10 cellular contexts compared by ENCODE assay signal in genomic region chr7:112056409-112056808, GRCh38.
A peak's percentile ranks its signal among the peaks of the same experiment; 100 is the strongest.
DNase-seq lines count a peak whose midpoint lies in the region; ATAC-seq and TF ChIP-seq lines count a peak whose summit lies in the region.
"Had no signal": no experiment of that assay in that cellular context is flagged by ENCODE, and none has a peak within 500 bp of the region (broad histone marks: within the 10 kb centered on the region; RNA-seq: fewer than 3 reads in every experiment).

No MANE protein-coding gene starts in this region.

- no peak overlapping the region for H2AK9ac ChIP-seq in IMR-90 (replicated peaks; ENCODE audit: low read depth, low read length, poor library complexity)

- H3K27ac ChIP-seq in IMR-90 (ENCODE audit: insufficient read depth, low read length) = no peak overlapping the region
- no peak overlapping the region for H3K27ac ChIP-seq in dorsolateral prefrontal cortex

- peaks cover 6% of the 10 kb centered on the region for H3K4me1 ChIP-seq in IMR-90 (ENCODE audit: control insufficient read depth, insufficient read depth, low read length)

- peaks cover 5 to 12% of the 10 kb centered on the region in 2 experiments for H3K79me1 ChIP-seq in IMR-90 (ENCODE audit: low read depth in 1 of 2, low read length in 2 of 2)

- no peak overlapping the region for H3K4ac ChIP-seq in IMR-90 (ENCODE audit: low read depth, low read length)

- no peak overlapping the region for H3K18ac ChIP-seq in IMR-90 (ENCODE audit: low read depth, low read length)

- TF ChIP-seq CTCF in IMR-90 (conservative IDR thresholded peaks at IDR 0.05; ENCODE audit: low read depth, low read length) (no peak), fibroblast of mammary gland (conservative IDR thresholded peaks at IDR 0.05; ENCODE audit: control insufficient read depth, insufficient read depth, low read depth, low read length) (no peak), dorsolateral prefrontal cortex (IDR thresholded peaks at IDR 0.05 in 54 of 56, conservative IDR thresholded peaks at IDR 0.05 in 2 of 56; ENCODE audit: low read depth in 1 of 56, partially characterized antibody in 56 of 56) (no peak)

- H2AK5ac ChIP-seq in IMR-90 (ENCODE audit: low read depth, low read length) = no peak overlapping the region

- no peaks in the 10 kb centered on the region for H3K9me3 ChIP-seq in IMR-90 (ENCODE audit: control insufficient read depth, insufficient read depth, low read length)

- H2BK5ac ChIP-seq in IMR-90 (ENCODE audit: low read depth, low read length, poor library complexity, severe bottlenecking) = no peak overlapping the region

- H4K5ac ChIP-seq in IMR-90 (ENCODE audit: low read depth, low read length) = no peak overlapping the region

- CTCF ChIA-PET in IMR-90 (lab: Yijun Ruan, JAX) = interaction anchor here (1.6 kb wide), 1 partner anchor 9 kb away, joined by 4 read pairs; no protein-coding TSS in a partner anchor

- no peak for TF ChIP-seq POLR2A in IMR-90 (IDR thresholded peaks at IDR 0.05; ENCODE audit: low read depth, low read length)

- intact Hi-C loops in IMR-90 (cut with micrococcal nuclease) = no loop called here
- intact Hi-C loops in dorsolateral prefrontal cortex (cut with DNase I) = no loop called here

- no peak overlapping the region for H2BK120ac ChIP-seq in IMR-90 (ENCODE audit: low read depth, low read length)

- BruUV-seq in IMR-90 (replicated peaks; lab: Mats Ljungman, UMichigan) = no TSS peak

- no peak overlapping the region for H2BK20ac ChIP-seq in IMR-90 (ENCODE audit: low read depth, low read length)

- peaks cover 10% of the 10 kb centered on the region for H3K9me1 ChIP-seq in IMR-90 (ENCODE audit: insufficient read depth, low read length)

- dilution Hi-C loops in IMR-90 (cut with HindIII; ENCODE audit: low sequenced_read_pairs, unreplicated experiment) = no loop called here

- TF ChIP-seq RAD21 in IMR-90 (IDR thresholded peaks at IDR 0.05; ENCODE audit: low read length) = no peak

- H3K14ac ChIP-seq in IMR-90 (replicated peaks; ENCODE audit: low read depth, low read length) = no peak overlapping the region

- POLR2A ChIA-PET in IMR-90 (lab: Charles Lee; ENCODE audit: unreplicated experiment) = no interaction called here

- in situ Hi-C loops in IMR-90 (cut with MboI; ENCODE audit: low sequenced_read_pairs) (no loop called here), G401 (cut with HindIII; ENCODE audit: low sequenced_read_pairs) (no loop called here)

- no peak overlapping the region for H3K56ac ChIP-seq in IMR-90 (ENCODE audit: extremely low read depth, insufficient read depth, low read length)

- no peaks in the 10 kb centered on the region for H3K36me3 ChIP-seq in IMR-90 (ENCODE audit: control insufficient read depth, insufficient read depth, low read length)

- ATAC-seq in GM21423 (IDR thresholded peaks at IDR 0.05; ENCODE audit: unreplicated experiment) = peak; percentile 72
- no peak for ATAC-seq in IMR-90 (ENCODE audit: low read depth)
- ATAC-seq in HG03135 (IDR thresholded peaks at IDR 0.05; ENCODE audit: unreplicated experiment) = no peak

- H2AFZ ChIP-seq in IMR-90 (replicated peaks; ENCODE audit: low read length, poor library complexity) = no peak overlapping the region

- no peak overlapping the region for H3K4me2 ChIP-seq in IMR-90 (ENCODE audit: low read depth, low read length)

- H4K8ac ChIP-seq in IMR-90 (ENCODE audit: low read depth in 2 of 2, low read length in 2 of 2) = no peak overlapping the region

- no peak overlapping the region for H3K9ac ChIP-seq in IMR-90 (ENCODE audit: low read depth, low read length)

- H3K4me3 ChIP-seq in IMR-90 (ENCODE audit: insufficient read depth, low read depth, low read length) (no peak overlapping the region), fibroblast of mammary gland (ENCODE audit: control insufficient read depth, low read depth, low read length) (no peak overlapping the region), dorsolateral prefrontal cortex (no peak overlapping the region)

- H3K27me3 ChIP-seq in IMR-90 (ENCODE audit: control insufficient read depth, insufficient read depth, low read length) = no peaks in the 10 kb centered on the region
- no peaks in the 10 kb centered on the region for H3K27me3 ChIP-seq in dorsolateral prefrontal cortex

- no peak overlapping the region for H3K23ac ChIP-seq in IMR-90 (ENCODE audit: low read depth, low read length)

- no peaks in the 10 kb centered on the region; the same call in 1 of the 2 replicates for H4K20me1 ChIP-seq in IMR-90 (ENCODE audit: insufficient read depth, low read length)

- H2BK15ac ChIP-seq in IMR-90 (ENCODE audit: low read depth, low read length) = no peak overlapping the region

- H4K91ac ChIP-seq in IMR-90 (ENCODE audit: insufficient read depth, low read depth, low read length) = no peak overlapping the region

- no CpG with 5 or more reads among the region's 2 CpGs for WGBS in IMR-90 (ENCODE audit: extremely low coverage in 2 of 2, insufficient read length in 1 of 2), 2 experiments

- peak; percentile 92 for DNase-seq in DMS53 (lab: John Stamatoyannopoulos, UW)
- DNase-seq in IMR-90 = peak; percentile 82
- DNase-seq in fibroblast of mammary gland (ENCODE audit: low read depth) = peak; percentile 57
- no peak for DNase-seq in G401 (ENCODE audit: low spot score)
- no peak for DNase-seq in dorsolateral prefrontal cortex
- no peak for DNase-seq in activated CD4-positive, CD25-positive, alpha-beta regulatory T cell treated with anti-CD3 and anti-CD28 coated beads, Interleukin-2, amount 50 U/mL, for 72 hours
- DNase-seq: head of caudate nucleus; stimulated activated CD4-positive, alpha-beta T cell treated with anti-CD3 and anti-CD28 coated beads, Interleukin-12 subunit alpha, Interleukin-12 subunit beta, amount 100 ng/mL, for 4 hours had no signal

TF ChIP-seq in IMR-90, 13 proteins besides CTCF, POLR2A, EP300 and RAD21:
- peak; percentile 44; the same call in 1 of the 2 replicates for TF ChIP-seq CEBPB (IDR thresholded peaks at IDR 0.05; ENCODE audit: low read depth, low read length)
- no peak for TF ChIP-seq CHD1 (IDR thresholded peaks at IDR 0.05; ENCODE audit: low read depth, low read length)

Comparison
In these comparisons a context has a peak if more than half of its experiments do, and no peak if none do; other contexts are left out.
1. DNase-seq: peak in DMS53 (single experiment), IMR-90 (single experiment) and fibroblast of mammary gland (single experiment); none in G401 (single experiment), dorsolateral prefrontal cortex (0 of 10) and activated CD4-positive, CD25-positive, alpha-beta regulatory T cell treated with anti-CD3 and anti-CD28 coated beads, Interleukin-2, amount 50 U/mL, for 72 hours (single experiment).